Comparison of ENCODE assay signal across 20 cellular contexts in the genomic region with DNA sequence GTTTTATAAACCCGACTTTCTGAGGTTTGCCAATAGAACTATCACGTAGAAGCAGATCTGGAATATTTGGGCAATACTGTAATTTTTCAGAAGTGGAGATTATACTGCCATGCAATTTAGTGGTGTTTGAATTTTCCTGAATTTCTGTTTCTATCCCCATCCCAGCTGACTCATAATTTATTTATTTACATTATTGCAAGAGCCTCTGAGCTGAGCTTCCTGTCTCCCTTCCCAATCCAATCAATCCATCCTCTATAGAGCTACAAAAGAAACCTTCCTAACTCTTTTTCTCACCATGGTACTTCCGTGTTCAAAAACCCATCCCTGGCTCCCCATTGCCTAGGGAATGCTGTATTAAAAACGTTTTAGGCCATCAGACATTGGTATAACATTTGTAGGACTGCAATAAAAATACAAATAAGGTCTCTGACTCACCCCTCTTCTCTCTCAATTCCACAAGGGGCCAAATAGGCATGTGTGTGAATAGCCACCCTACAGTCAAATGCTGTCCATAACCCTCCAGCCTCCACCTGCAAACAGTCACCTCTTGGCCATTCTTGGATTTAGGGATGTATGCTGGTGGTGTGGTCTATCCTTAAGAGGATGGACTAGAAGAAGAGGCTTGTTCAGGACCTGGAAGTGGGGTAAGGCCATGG.
DNase-seq lines count a peak whose midpoint lies in the region; ATAC-seq, FAIRE-seq and TF ChIP-seq lines count a peak whose summit lies in the region.
"Had no signal": no experiment of that assay in that cellular context is flagged by ENCODE, and none has a peak within 500 bp of the region (broad histone marks: within the 10 kb centered on the region; RNA-seq: fewer than 3 reads in every experiment).

No MANE protein-coding gene starts in this region.

- no peaks in the 10 kb centered on the region for H3K9me3 Mint-ChIP-seq in MCF 10A (ENCODE audit: unreplicated experiment)

- H3K4me1 ChIP-seq in breast epithelium (no peaks in the 10 kb centered on the region), RWPE2 (ENCODE audit: insufficient read depth, poor library complexity, severe bottlenecking) (peaks cover 3% of the 10 kb centered on the region)

- CTCF ChIA-PET in MCF 10A (lab: Yijun Ruan, JAX) = interaction anchor here (0.7 kb wide), 1 partner anchor 508 kb away, joined by 4 read pairs; no protein-coding TSS in a partner anchor

- peaks cover 21% of the 10 kb centered on the region for H3K27me3 Mint-ChIP-seq in MCF 10A (ENCODE audit: insufficient read depth, unreplicated experiment)

- POLR2A ChIA-PET in MCF 10A (lab: Yijun Ruan, JAX) = no interaction called here

- TF ChIP-seq CTCF in MCF 10A (IDR thresholded peaks at IDR 0.05; ENCODE audit: unreplicated experiment) (no peak), breast epithelium (IDR thresholded peaks at IDR 0.05) (no peak), RWPE2 (IDR thresholded peaks at IDR 0.05; ENCODE audit: poor library complexity, severe bottlenecking) (no peak)

- H3K4me3 ChIP-seq in breast epithelium = no peak overlapping the region
- no peak overlapping the region for H3K4me3 ChIP-seq in RWPE2 (ENCODE audit: severe bottlenecking)

- no peaks in the 10 kb centered on the region for H3K36me3 Mint-ChIP-seq in MCF 10A (ENCODE audit: insufficient read depth, unreplicated experiment)

- peak; percentile 74 for FAIRE-seq in urothelium cell line (lab: Jason Lieb, UNC)

- DNase-seq in MCF 10A (ENCODE audit: unreplicated experiment) = peak; percentile 31
- no peak for DNase-seq in breast epithelium (ENCODE audit: low spot score in 2 of 2)
- DNase-seq in RWPE2 (ENCODE audit: low spot score) = no peak
- DNase-seq in fibroblast of peridontal ligament (ENCODE audit: extremely low read depth) = peak; percentile 27
- DNase-seq in urothelium cell line (ENCODE audit: low spot score) = no peak
- no peak for DNase-seq in central memory CD4-positive, alpha-beta T cell
- no peak for DNase-seq in inferior parietal cortex (ENCODE audit: extremely low spot score)
- DNase-seq: 8988T, DMS79, GF-D8, H7, NCI-H1048, NCI-H187, NCI-H2171, NCI-H446 treated with DMSO at 0.1 percent for 48 hours, NCI-H774, SK-N-SH had no signal

- H3K27ac ChIP-seq in breast epithelium = no peak overlapping the region
- H3K27ac ChIP-seq in RWPE2 (ENCODE audit: poor library complexity, severe bottlenecking) = no peak overlapping the region
- H3K27ac ChIP-seq: C4-2B had no signal

- no peaks in the 10 kb centered on the region for H3K9me3 ChIP-seq in breast epithelium
- no peaks in the 10 kb centered on the region for H3K9me3 ChIP-seq in RWPE2 (ENCODE audit: severe bottlenecking)
- H3K9me3 ChIP-seq: SK-N-SH had no signal

- peaks cover 7% of the 10 kb centered on the region for H3K4me1 Mint-ChIP-seq in MCF 10A (ENCODE audit: insufficient read depth, unreplicated experiment)

- no peaks in the 10 kb centered on the region for H3K36me3 ChIP-seq in breast epithelium
- no peaks in the 10 kb centered on the region for H3K36me3 ChIP-seq in RWPE2 (ENCODE audit: low read depth)

- no peak for TF ChIP-seq POLR2A in breast epithelium (IDR thresholded peaks at IDR 0.05)

- H3K27me3 ChIP-seq in breast epithelium (no peaks in the 10 kb centered on the region), RWPE2 (ENCODE audit: insufficient read depth, poor library complexity, severe bottlenecking) (no peaks in the 10 kb centered on the region)

- no peak overlapping the region for H3K27ac Mint-ChIP-seq in MCF 10A (ENCODE audit: low read depth, unreplicated experiment)

- intact Hi-C loops in MCF 10A (cut with micrococcal nuclease) (no loop called here), breast epithelium (cut with DNase I; ENCODE audit: low total_unique reads) (no loop called here)

- no TSS peak for BruUV-seq in MCF 10A (replicated peaks; lab: Mats Ljungman, UMichigan)

- 0 out of 3 replicates have a peak, but pooled peaks have one; percentile 44 for ATAC-seq in RWPE2 (ENCODE audit: low read depth)
- no peak for ATAC-seq in GM18517 (IDR thresholded peaks at IDR 0.05; ENCODE audit: unreplicated experiment)
- ATAC-seq: Right ventricle myocardium inferior had no signal

- H3K4me3 Mint-ChIP-seq in MCF 10A (ENCODE audit: unreplicated experiment) = no peak overlapping the region

Comparison
In these comparisons a context has a peak if more than half of its experiments do, and no peak if none do; other contexts are left out.
1. DNase-seq: peak in MCF 10A (single experiment) and fibroblast of peridontal ligament (single experiment); none in breast epithelium (0 of 2), RWPE2 (single experiment), urothelium cell line (single experiment), central memory CD4-positive, alpha-beta T cell (single experiment) and inferior parietal cortex (single experiment).